16 cellular contexts compared by ENCODE assay signal in the genomic region with DNA sequence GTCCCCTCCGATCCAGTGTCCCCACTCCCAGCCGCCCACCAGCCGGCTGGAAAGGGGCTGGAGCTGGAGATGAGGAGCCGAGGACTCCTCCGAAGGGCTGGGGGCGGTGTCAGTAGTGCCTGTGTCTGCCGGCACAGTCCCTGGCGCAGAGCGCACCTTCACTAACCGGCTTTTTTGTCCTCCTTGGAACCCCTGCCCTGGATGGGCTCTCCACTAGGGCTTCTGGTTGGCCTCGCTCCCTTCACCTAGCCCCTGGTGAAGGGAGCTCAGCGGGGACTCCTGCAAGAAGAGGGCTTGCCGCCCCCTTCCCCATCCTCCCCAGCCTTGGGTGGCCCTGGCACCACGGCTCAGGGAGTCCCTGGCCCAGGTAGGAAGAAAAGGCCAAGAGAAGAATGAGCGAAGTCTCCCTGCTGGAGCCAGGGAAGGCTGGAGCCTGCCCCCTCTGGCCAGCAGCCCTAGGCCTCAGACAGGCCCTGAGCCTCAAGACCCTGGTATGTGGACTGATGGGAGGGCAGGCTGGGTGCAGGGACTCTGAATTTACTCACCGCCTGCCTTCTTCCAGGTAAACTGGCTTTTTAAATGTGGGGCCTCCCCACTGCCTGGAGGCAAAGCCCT. TPM values are rescaled to one million over a fixed set of nuclear protein-coding genes. Genes with fewer than 3 reads are reported as not detected.
DNase-seq lines count a peak whose midpoint lies in the region; ATAC-seq and TF ChIP-seq lines count a peak whose summit lies in the region.
"Had no signal": no experiment of that assay in that cellular context is flagged by ENCODE, and none has a peak within 500 bp of the region (broad histone marks: within the 10 kb centered on the region; RNA-seq: fewer than 3 reads in every experiment).

No MANE protein-coding gene starts in this region.

- ATAC-seq in Right ventricle myocardium superior (ENCODE audit: poor library complexity) (no peak), Right ventricle myocardium inferior (no peak)
- ATAC-seq: gastrocnemius medialis; stimulated activated memory B cell treated with anti-CD40 and anti-IgM and Interleukin-4, amounts not matched to agents 10 μg/mL and 1 μg/mL and 100 μg/mL, for 72 hours had no signal

- no peaks in the 10 kb centered on the region for H3K9me3 ChIP-seq in WERI-Rb-1 (ENCODE audit: severe bottlenecking)
- no peaks in the 10 kb centered on the region for H3K9me3 ChIP-seq in thymus (ENCODE audit: control insufficient read depth)
- H3K9me3 ChIP-seq: gastrocnemius medialis, Peyer's patch had no signal

- H3K4me1 ChIP-seq in thymus (ENCODE audit: control insufficient read depth, insufficient read depth, low read length): peaks cover 10% of the 10 kb centered on the region
- H3K4me1 ChIP-seq: gastrocnemius medialis had no signal

- H3K4me3 ChIP-seq in WERI-Rb-1 (ENCODE audit: low read depth, low read length): peak overlapping the region; percentile 7; the same call in 1 of the 2 replicates
- H3K4me3 ChIP-seq in thymus (ENCODE audit: low read length): peak overlapping the region; percentile 32
- H3K4me3 ChIP-seq: lung had no signal

- no peaks in the 10 kb centered on the region for H3K36me3 ChIP-seq in WERI-Rb-1
- no peaks in the 10 kb centered on the region for H3K36me3 ChIP-seq in thymus (ENCODE audit: control insufficient read depth, insufficient read depth)
- H3K36me3 ChIP-seq: gastrocnemius medialis, Peyer's patch had no signal

- H3K27me3 ChIP-seq in WERI-Rb-1 (ENCODE audit: insufficient read depth, low read depth, severe bottlenecking) (peaks cover 42% of the 10 kb centered on the region), thymus (ENCODE audit: control insufficient read depth, insufficient read depth) (peaks cover 67% of the 10 kb centered on the region)

- DNase-seq in Right ventricle myocardium superior (peak; percentile 36), Right ventricle myocardium inferior (ENCODE audit: missing footprints) (no peak), WERI-Rb-1 (no peak), left kidney (ENCODE audit: low read depth, low spot score) (peak; percentile 46), H4 (ENCODE audit: low spot score) (no peak), EL (no peak)
- DNase-seq in stimulated activated CD4-positive, alpha-beta T cell treated with anti-CD3 and anti-CD28 coated beads, Interleukin-2, amount 100 ng/mL, for 24 hours: no peak
- DNase-seq: AML-193, dermis blood vessel endothelial cell, gastrocnemius medialis, T-helper 9 cell had no signal

- 59% methylated on average over 16 of the region's 16 CpGs for WGBS in thymus

- TF ChIP-seq CTCF in WERI-Rb-1 (IDR thresholded peaks at IDR 0.05; ENCODE audit: low read depth, low read length): peak; percentile 43

- no peak overlapping the region for H3K27ac ChIP-seq in WERI-Rb-1
- H3K27ac ChIP-seq in thymus (ENCODE audit: low read depth): no peak overlapping the region
- H3K27ac ChIP-seq: gastrocnemius medialis, Peyer's patch had no signal

- intact Hi-C loops in Right ventricle myocardium superior (cut with DNase I) (no loop called here), Right ventricle myocardium inferior (cut with DNase I) (no loop called here)

RNA-seq across cellular contexts. Expression of a gene that starts 0.6 kb away (rescaled TPM):
- total RNA-seq in Right ventricle myocardium superior: not detected
- total RNA-seq in Right ventricle myocardium inferior: not detected
- 1.7 TPM for polyA plus RNA-seq in thymus
- not detected in 2 replicates for total RNA-seq in H4 (2014; rRNA removed; shearing (Covaris generic))
- total RNA-seq: dermis blood vessel endothelial cell, M059J, Peyer's patch had no signal

RNA-seq across cellular contexts. Expression of a gene that starts 32.0 kb away (rescaled TPM):
- 0.19 TPM for total RNA-seq in Right ventricle myocardium superior
- total RNA-seq in Right ventricle myocardium inferior: 0.11 TPM
- polyA plus RNA-seq in thymus: 0.09 TPM
- total RNA-seq in H4 (2014; rRNA removed; shearing (Covaris generic)): not detected in 2 replicates
- total RNA-seq: dermis blood vessel endothelial cell, lung, M059J, Peyer's patch had no signal
- polyA plus RNA-seq: lung had no signal

RNA-seq across cellular contexts. Expression of a gene that starts 32.3 kb away (rescaled TPM):
- total RNA-seq in Right ventricle myocardium superior (not detected), Right ventricle myocardium inferior (not detected)
- polyA plus RNA-seq in thymus: 0.34 TPM
- not detected in 2 replicates for total RNA-seq in H4 (2014; rRNA removed; shearing (Covaris generic))
- total RNA-seq: dermis blood vessel endothelial cell, gastrocnemius medialis, lung, M059J had no signal
- polyA plus RNA-seq: lung had no signal

RNA-seq across cellular contexts. Expression of a gene that starts 37.8 kb away (rescaled TPM):
- total RNA-seq in Right ventricle myocardium superior (not detected), Right ventricle myocardium inferior (not detected)
- polyA plus RNA-seq in thymus: 0.43 TPM
- total RNA-seq in H4 (2014; rRNA removed; shearing (Covaris generic)): not detected in 2 replicates
- total RNA-seq: dermis blood vessel endothelial cell, lung, M059J, Peyer's patch had no signal
- polyA plus RNA-seq: lung had no signal

RNA-seq across cellular contexts. Expression of a gene that starts 51.3 kb away (rescaled TPM):
- total RNA-seq in Right ventricle myocardium superior (not detected), Right ventricle myocardium inferior (not detected)
- polyA plus RNA-seq in thymus: 0.48 TPM
- not detected in 2 replicates for total RNA-seq in H4 (2014; rRNA removed; shearing (Covaris generic))
- total RNA-seq: dermis blood vessel endothelial cell, lung, M059J, Peyer's patch had no signal
- polyA plus RNA-seq: lung had no signal

Comparison
In these comparisons a context has a peak if more than half of its experiments do, and no peak if none do; other contexts are left out.
1. DNase-seq: peak in Right ventricle myocardium superior (single experiment) and left kidney (single experiment); none in Right ventricle myocardium inferior (single experiment), WERI-Rb-1 (single experiment), stimulated activated CD4-positive, alpha-beta T cell treated with anti-CD3 and anti-CD28 coated beads, Interleukin-2, amount 100 ng/mL, for 24 hours (0 of 2), H4 (single experiment) and EL (single experiment).